ENCODE assay signal across 1 cellular context in genomic region chr12:10069099-10069498, GRCh38.
TF ChIP-seq lines count a peak whose summit lies in the region.

No MANE protein-coding gene starts in this region.

TF ChIP-seq in endothelial cell of umbilical vein, 7 proteins besides CTCF, POLR2A, EP300 and RAD21:
- TF ChIP-seq MYC (IDR thresholded peaks at IDR 0.05; ENCODE audit: low read depth, low read length): no peak
- peak; percentile 89 for TF ChIP-seq FOS (IDR thresholded peaks at IDR 0.05; ENCODE audit: borderline replicate concordance, insufficient read depth, low read length)
- no peak for TF ChIP-seq MAX (IDR thresholded peaks at IDR 0.05; ENCODE audit: insufficient read depth, insufficient read length)
- TF ChIP-seq POLR2AphosphoS5 (IDR thresholded peaks at IDR 0.05; ENCODE audit: insufficient read depth, low read depth, low read length): peak; percentile 55
- TF ChIP-seq GATA2 (IDR thresholded peaks at IDR 0.05; ENCODE audit: insufficient read depth, insufficient read length, low read depth, low read length): no peak
- no peak for TF ChIP-seq EZH2 (IDR thresholded peaks at IDR 0.05; ENCODE audit: borderline replicate concordance, low read depth, low read length, severe bottlenecking)
- TF ChIP-seq JUN (IDR thresholded peaks at IDR 0.05; ENCODE audit: borderline replicate concordance, insufficient read depth, insufficient read length, low read depth): peak; percentile 68
